Comparison of ENCODE assay signal across 8 cellular contexts in genomic region chr2:96527052-96527964, GRCh38. TPM values are rescaled to one million over a fixed set of nuclear protein-coding genes. Genes with fewer than 3 reads are reported as not detected.
DNase-seq lines count a peak whose midpoint lies in the region; ATAC-seq and TF ChIP-seq lines count a peak whose summit lies in the region.

No MANE protein-coding gene starts in this region.

- peak; percentile 48 to 57 for ATAC-seq in naive B cell (ENCODE audit: low read depth in 2 of 2)

- H3K36me3 ChIP-seq in GM23248 (ENCODE audit: low read depth) (no peaks in the 10 kb centered on the region), duodenal mucosa (ENCODE audit: control insufficient read depth in 1 of 2, insufficient read depth in 2 of 2, low read length in 2 of 2) (no peaks in the 10 kb centered on the region)

- H3K27ac ChIP-seq in GM23248 (peak overlapping the region; percentile 4; the same call in 1 of the 2 replicates), duodenal mucosa (ENCODE audit: low read depth, low read length) (peak overlapping the region; percentile 66), temporal lobe (ENCODE audit: low read depth, low read length) (peak overlapping the region; percentile 27)

- 15 to 21% methylated on average over 34 to 57 of the region's 60 CpGs for WGBS in GM23248 (ENCODE audit: low coverage in 1 of 2, low lambda C conversion rate in 2 of 2, missing lambda C conversion rate in 2 of 2), 2 experiments

- H3K9ac ChIP-seq in GM23248 (peak overlapping the region; percentile 87), duodenal mucosa (ENCODE audit: low read depth in 1 of 2, low read length in 2 of 2) (peak overlapping the region; percentile 43 to 59)

- intact Hi-C loops in Calu3 (cut with micrococcal nuclease; ENCODE audit: unreplicated experiment): no loop called here

- H3F3A ChIP-seq in GM23248 (ENCODE audit: insufficient read depth): peaks cover 5% of the 10 kb centered on the region; the same call in 1 of the 2 replicates

- H3K27ac Mint-ChIP-seq in naive B cell (peak overlapping the region; percentile 47 to 84 (median 82)), Calu3 (ENCODE audit: unreplicated experiment) (no peak overlapping the region)

- BruUV-seq in Calu3 (replicated peaks; lab: Mats Ljungman, UMichigan): no TSS peak

- H3K4me1 ChIP-seq in GM23248 (ENCODE audit: insufficient read depth) (peaks cover 25% of the 10 kb centered on the region), duodenal mucosa (ENCODE audit: control insufficient read depth in 1 of 2, insufficient read depth in 2 of 2, low read length in 2 of 2) (peaks cover 37 to 44% of the 10 kb centered on the region in 2 donors)

- in situ Hi-C loops in GM23248 (cut with MboI): no loop called here

- H3K4me1 Mint-ChIP-seq in naive B cell (peaks cover 17 to 35% (median 21%) of the 10 kb centered on the region in 3 donors), Calu3 (ENCODE audit: low read depth, unreplicated experiment) (no peaks in the 10 kb centered on the region)

- DNase-seq in AG20443 (ENCODE audit: low spot score) (peak; percentile 54), GM23248 (peak; percentile 77), naive B cell (peak; percentile 51), RKO (ENCODE audit: low spot score) (no peak), Calu3 (no peak)
- peak; percentile 40 for DNase-seq in activated CD4-positive, CD25-positive, alpha-beta regulatory T cell treated with anti-CD3 and anti-CD28 coated beads, Interleukin-2, amount 50 U/mL, for 16 hours (ENCODE audit: low read depth, low spot score)

- H3K9me3 ChIP-seq in GM23248 (ENCODE audit: low read depth) (no peaks in the 10 kb centered on the region), duodenal mucosa (ENCODE audit: control insufficient read depth in 1 of 2, low read length in 2 of 2) (no peaks in the 10 kb centered on the region)

- TF ChIP-seq CTCF in Calu3 (IDR thresholded peaks at IDR 0.05; ENCODE audit: unreplicated experiment): no peak

- H3K4me2 ChIP-seq in GM23248 (ENCODE audit: unreplicated experiment): peak overlapping the region; percentile 90

- CTCF ChIA-PET in Calu3 (lab: Charles Lee): no interaction called here

- no peaks in the 10 kb centered on the region for H3K36me3 Mint-ChIP-seq in naive B cell
- H3K36me3 Mint-ChIP-seq in Calu3 (ENCODE audit: insufficient read depth, unreplicated experiment): peaks cover 5% of the 10 kb centered on the region

- H3K9me2 ChIP-seq in GM23248 (ENCODE audit: insufficient read depth): no peaks in the 10 kb centered on the region

- H4K20me1 ChIP-seq in GM23248 (ENCODE audit: insufficient read depth): no peaks in the 10 kb centered on the region

- H3K27me3 Mint-ChIP-seq in naive B cell (no peaks in the 10 kb centered on the region), Calu3 (ENCODE audit: unreplicated experiment) (peaks cover 38% of the 10 kb centered on the region)

- peak overlapping the region; percentile 75 for H3K4me3 ChIP-seq in GM23248
- H3K4me3 ChIP-seq in duodenal mucosa (ENCODE audit: low read depth in 1 of 2, low read length in 2 of 2): peak overlapping the region; percentile 62 to 63

- H2AFZ ChIP-seq in GM23248: peak overlapping the region; percentile 94

- H3K27me3 ChIP-seq in GM23248 (replicated peaks; ENCODE audit: insufficient read depth) (no peaks in the 10 kb centered on the region), duodenal mucosa (ENCODE audit: control insufficient read depth in 1 of 2, insufficient read depth in 2 of 2, low read length in 2 of 2) (no peaks in the 10 kb centered on the region)

- no peaks in the 10 kb centered on the region for H3K79me2 ChIP-seq in GM23248 (ENCODE audit: insufficient read depth)

- H3K4me3 Mint-ChIP-seq in naive B cell (peak overlapping the region; percentile 69 to 90 (median 78)), Calu3 (ENCODE audit: low read depth, unreplicated experiment) (no peak overlapping the region)

- no peaks in the 10 kb centered on the region for H3K9me3 Mint-ChIP-seq in naive B cell
- no peaks in the 10 kb centered on the region for H3K9me3 Mint-ChIP-seq in Calu3 (ENCODE audit: low read depth, unreplicated experiment)

RNA-seq across cellular contexts. Expression of gene ARID5A, which starts 9.2 kb away (rescaled TPM):
- 11.6 and 15.2 TPM in 2 replicates for total RNA-seq in GM23248 (2014; rRNA removed; shearing (Covaris generic))
- 19.5 and 20.8 TPM in 2 replicates for polyA plus RNA-seq in GM23248 (2016; fragmentation: Nextera tagmentation; extraction: Ambion mirVana)
- polyA plus RNA-seq in naive B cell (ENCODE audit: low read depth in 6 of 6): 10 to 100 TPM; 20.8 to 45.9 (median 28.5) TPM
- 2.2 TPM for total RNA-seq in temporal lobe
- 9.3 and 11.7 TPM in 2 replicates for total RNA-seq in Calu3 (2022)

RNA-seq across cellular contexts. Expression of gene NEURL3, which starts 22.2 kb away (rescaled TPM):
- not detected in 2 replicates for total RNA-seq in GM23248 (2014; rRNA removed; shearing (Covaris generic))
- not detected in 2 replicates for polyA plus RNA-seq in GM23248 (2016; fragmentation: Nextera tagmentation; extraction: Ambion mirVana)
- under 1 TPM in 1 of 6 donors, not detected in 5; 0.28 TPM for polyA plus RNA-seq in naive B cell (ENCODE audit: low read depth in 6 of 6)
- not detected for total RNA-seq in temporal lobe
- 18.5 and 19.7 TPM in 2 replicates for total RNA-seq in Calu3 (2022)

Comparison
In these comparisons a context has a peak if more than half of its experiments do, and no peak if none do; other contexts are left out.
1. DNase-seq: peak in AG20443 (single experiment), GM23248 (single experiment), activated CD4-positive, CD25-positive, alpha-beta regulatory T cell treated with anti-CD3 and anti-CD28 coated beads, Interleukin-2, amount 50 U/mL, for 16 hours (single experiment) and naive B cell (single experiment); none in RKO (single experiment) and Calu3 (single experiment).
2. H3K27ac ChIP-seq: peak in every context shown above with its lines; median percentile 66 in duodenal mucosa; 27 in temporal lobe; 4 in GM23248.
3. RNA of gene NEURL3, which starts 22.2 kb away (total RNA-seq): 18.5 to 19.7 TPM in Calu3; not detected in GM23248 and not detected in temporal lobe (single experiment); every median in the first group is over 10 times any median in the second.